In genomic region chr12:47798481-47798948, GRCh38 we compare ENCODE assay signal across 23 cellular contexts. TPM values are rescaled to one million over a fixed set of nuclear protein-coding genes. Genes with fewer than 3 reads are reported as not detected.
DNase-seq lines count a peak whose midpoint lies in the region; TF ChIP-seq lines count a peak whose summit lies in the region.
"Had no signal": no experiment of that assay in that cellular context is flagged by ENCODE, and none has a peak within 500 bp of the region (broad histone marks: within the 10 kb centered on the region; RNA-seq: fewer than 3 reads in every experiment).

No MANE protein-coding gene starts in this region.

- H3K9me3 ChIP-seq in OCI-LY1 (ENCODE audit: low read length) = no peaks in the 10 kb centered on the region
- H3K9me3 ChIP-seq in esophagus muscularis mucosa = no peaks in the 10 kb centered on the region
- no peaks in the 10 kb centered on the region for H3K9me3 ChIP-seq in stomach smooth muscle (ENCODE audit: control insufficient read depth in 2 of 2, low read length in 2 of 2)
- H3K9me3 ChIP-seq in MG63 = no peaks in the 10 kb centered on the region
- H3K9me3 ChIP-seq: ovary, upper lobe of right lung had no signal

- no peak overlapping the region for H3K4me2 ChIP-seq in OCI-LY1 (ENCODE audit: low read length)

- 84% methylated on average over 10 of the region's 15 CpGs for WGBS in esophagus muscularis mucosa

- no peaks in the 10 kb centered on the region for H3K27me3 Mint-ChIP-seq in activated CD4-positive, alpha-beta T cell treated with anti-CD3 and anti-CD28 coated beads, Interleukin-2, amount 10 ng/mL, durations not matched to agents 24 days and 14 days

- TF ChIP-seq POLR2A in esophagus muscularis mucosa (IDR thresholded peaks at IDR 0.05; ENCODE audit: low read depth) = no peak

- no peak for TF ChIP-seq CTCF in OCI-LY1 (IDR thresholded peaks at IDR 0.05; ENCODE audit: low read length)
- no peak for TF ChIP-seq CTCF in esophagus muscularis mucosa (IDR thresholded peaks at IDR 0.05)

- no peaks in the 10 kb centered on the region for H3K27me3 ChIP-seq in OCI-LY1 (ENCODE audit: insufficient read depth, low read length)
- no peaks in the 10 kb centered on the region for H3K27me3 ChIP-seq in esophagus muscularis mucosa
- no peaks in the 10 kb centered on the region for H3K27me3 ChIP-seq in stomach smooth muscle (ENCODE audit: control insufficient read depth in 1 of 2, insufficient read depth in 2 of 2, low read length in 2 of 2)
- no peaks in the 10 kb centered on the region for H3K27me3 ChIP-seq in MG63
- H3K27me3 ChIP-seq: cardiac muscle cell, ovary, upper lobe of right lung had no signal

- peaks cover 33% of the 10 kb centered on the region for H3K4me1 Mint-ChIP-seq in activated CD4-positive, alpha-beta T cell treated with anti-CD3 and anti-CD28 coated beads, Interleukin-2, amount 10 ng/mL, durations not matched to agents 24 days and 14 days

- TF ChIP-seq EP300 in esophagus muscularis mucosa (IDR thresholded peaks at IDR 0.05) = no peak

- no peaks in the 10 kb centered on the region for H3F3A ChIP-seq in OCI-LY1 (ENCODE audit: insufficient read depth, low read length)

- H3K79me2 ChIP-seq in OCI-LY1 (ENCODE audit: insufficient read depth, low read length) = no peaks in the 10 kb centered on the region

- no peak overlapping the region for H3K4me3 Mint-ChIP-seq in activated CD4-positive, alpha-beta T cell treated with anti-CD3 and anti-CD28 coated beads, Interleukin-2, amount 10 ng/mL, durations not matched to agents 24 days and 14 days
- H3K4me3 Mint-ChIP-seq: HFFc6 had no signal

- no peak overlapping the region for H2AFZ ChIP-seq in OCI-LY1 (ENCODE audit: low read length)

- peak overlapping the region; percentile 6 for H3K27ac ChIP-seq in OCI-LY1 (ENCODE audit: low read depth, low read length, poor library complexity, severe bottlenecking)
- peak overlapping the region in 3 of 4 donors; percentile 14 to 99 (median 99) for H3K27ac ChIP-seq in esophagus muscularis mucosa (replicated peaks in 1 of 4)
- peak overlapping the region; percentile 53 for H3K27ac ChIP-seq in stomach smooth muscle (ENCODE audit: low read length)
- H3K27ac ChIP-seq: cardiac muscle cell, HL-60, ovary, upper lobe of right lung had no signal

- H3K9me2 ChIP-seq in OCI-LY1 (ENCODE audit: low read depth, low read length) = no peaks in the 10 kb centered on the region

- intact Hi-C loops in activated CD4-positive, alpha-beta T cell treated with anti-CD3 and anti-CD28 coated beads, Interleukin-2, amount 10 ng/mL, durations not matched to agents 24 days and 14 days (cut with micrococcal nuclease) = no loop called here
- intact Hi-C loops in esophagus muscularis mucosa (cut with DNase I) = no loop called here

- H3K9me3 Mint-ChIP-seq in activated CD4-positive, alpha-beta T cell treated with anti-CD3 and anti-CD28 coated beads, Interleukin-2, amount 10 ng/mL, durations not matched to agents 24 days and 14 days = no peaks in the 10 kb centered on the region
- H3K9me3 Mint-ChIP-seq: HFFc6, natural killer cell had no signal

- H3K9ac ChIP-seq in OCI-LY1 (ENCODE audit: low read length) = no peak overlapping the region
- no peak overlapping the region for H3K9ac ChIP-seq in stomach smooth muscle (ENCODE audit: low read length in 2 of 2)

- DNase-seq in activated CD4-positive, alpha-beta T cell treated with anti-CD3 and anti-CD28 coated beads, Interleukin-2, amount 10 ng/mL, durations not matched to agents 24 days and 14 days = no peak
- no peak for DNase-seq in activated CD4-positive, alpha-beta T cell treated with anti-CD3 and anti-CD28 coated beads, Interleukin-2, amount 50 U/mL, for 48 hours
- DNase-seq in esophagus muscularis mucosa (ENCODE audit: extremely low spot score) = no peak
- DNase-seq in NCI-H146 treated with DMSO at 0.1 percent for 48 hours (lab: John Stamatoyannopoulos, UW; ENCODE audit: unreplicated experiment) = no peak
- DNase-seq in GM19238 (ENCODE audit: insufficient read length, low spot score) = no peak
- no peak for DNase-seq in MG63
- DNase-seq: 8988T; activated CD4-positive, CD25-positive, alpha-beta regulatory T cell; amniotic stem cell; Calu3; dermis blood vessel endothelial cell; HFFc6; mesenchymal stem cell; natural killer cell; NCI-H1417 treated with DMSO at 0.1 percent for 48 hours; NCI-H524 treated with DMSO at 0.1 percent for 48 hours; ovary; T1000; upper lobe of right lung had no signal

- H3K4me1 ChIP-seq in OCI-LY1 (ENCODE audit: insufficient read depth, low read length, severe bottlenecking) (peaks cover 37% of the 10 kb centered on the region), esophagus muscularis mucosa (peaks cover 53 to 70% (median 60%) of the 10 kb centered on the region in 4 donors), stomach smooth muscle (ENCODE audit: control insufficient read depth, insufficient read depth, low read length) (peaks cover 52% of the 10 kb centered on the region)

- peaks cover 74% of the 10 kb centered on the region for H3K36me3 Mint-ChIP-seq in activated CD4-positive, alpha-beta T cell treated with anti-CD3 and anti-CD28 coated beads, Interleukin-2, amount 10 ng/mL, durations not matched to agents 24 days and 14 days (ENCODE audit: low read depth)
- H3K36me3 Mint-ChIP-seq: natural killer cell had no signal

- no peaks in the 10 kb centered on the region for H4K20me1 ChIP-seq in OCI-LY1 (ENCODE audit: insufficient read depth, low read length)

- H3K36me3 ChIP-seq in OCI-LY1 (ENCODE audit: insufficient read depth, low read length) (peaks cover 55% of the 10 kb centered on the region), esophagus muscularis mucosa (peaks cover 52 to 68% (median 59%) of the 10 kb centered on the region in 4 donors), stomach smooth muscle (ENCODE audit: control insufficient read depth in 2 of 2, insufficient read depth in 2 of 2, low read length in 2 of 2) (peaks cover 25 to 26% of the 10 kb centered on the region in 2 donors), MG63 (peaks cover 55% of the 10 kb centered on the region)
- H3K36me3 ChIP-seq: ovary had no signal

- peak overlapping the region; percentile 62 for H3K27ac Mint-ChIP-seq in activated CD4-positive, alpha-beta T cell treated with anti-CD3 and anti-CD28 coated beads, Interleukin-2, amount 10 ng/mL, durations not matched to agents 24 days and 14 days

- H3K4me3 ChIP-seq in OCI-LY1 (ENCODE audit: low read depth, low read length, poor library complexity, severe bottlenecking) (no peak overlapping the region), esophagus muscularis mucosa (no peak overlapping the region), stomach smooth muscle (ENCODE audit: low read length in 2 of 2) (no peak overlapping the region), MG63 (no peak overlapping the region)
- H3K4me3 ChIP-seq: cardiac muscle cell, ovary, upper lobe of right lung had no signal

RNA-seq across cellular contexts. Expression of gene HDAC7, which starts 21.2 kb away (rescaled TPM):
- 405 and 419 TPM in 2 replicates for total RNA-seq in activated CD4-positive, alpha-beta T cell treated with anti-CD3 and anti-CD28 coated beads, Interleukin-2, amount 10 ng/mL, durations not matched to agents 24 days and 14 days
- total RNA-seq in esophagus muscularis mucosa = 100 to 1,000 TPM in 1 of 4 donors, 10 to 100 TPM in 3; 58.3 to 105 (median 82.5) TPM
- 30.5 and 31.5 TPM in 2 replicates for total RNA-seq in MG63 (2014; rRNA removed; shearing (Covaris generic); ENCODE audit: low replicate concordance)

RNA-seq across cellular contexts. Expression of gene SLC48A1, which starts 25.5 kb away (rescaled TPM):
- total RNA-seq in activated CD4-positive, alpha-beta T cell treated with anti-CD3 and anti-CD28 coated beads, Interleukin-2, amount 10 ng/mL, durations not matched to agents 24 days and 14 days = 10.7 and 12.3 TPM in 2 replicates
- 10 to 100 TPM; 34.5 to 56.0 (median 40.7) TPM for total RNA-seq in esophagus muscularis mucosa
- total RNA-seq in MG63 (2014; rRNA removed; shearing (Covaris generic); ENCODE audit: low replicate concordance) = 14.2 and 17.6 TPM in 2 replicates

RNA-seq across cellular contexts. Expression of gene RAPGEF3, which starts 39.8 kb away (rescaled TPM):
- 3.6 and 4.5 TPM in 2 replicates for total RNA-seq in activated CD4-positive, alpha-beta T cell treated with anti-CD3 and anti-CD28 coated beads, Interleukin-2, amount 10 ng/mL, durations not matched to agents 24 days and 14 days
- total RNA-seq in esophagus muscularis mucosa = 10 to 100 TPM; 18.3 to 48.2 (median 32.5) TPM
- total RNA-seq in MG63 (2014; rRNA removed; shearing (Covaris generic); ENCODE audit: low replicate concordance) = 2.9 and 6.1 TPM in 2 replicates

Comparison
In these comparisons a context has a peak if more than half of its experiments do, and no peak if none do; other contexts are left out.
1. H3K27ac ChIP-seq: peak in every context shown above with its lines; median percentile 99 in esophagus muscularis mucosa; 53 in stomach smooth muscle; 6 in OCI-LY1.